ENCODE assay signal across 1 cellular context in genomic region chr12:102503056-102503681, GRCh38.
TF ChIP-seq lines count a peak whose summit lies in the region.

No MANE protein-coding gene starts in this region.

TF ChIP-seq in GM12878, 131 proteins besides CTCF, POLR2A, EP300 and RAD21 (continued from another document):
- TF ChIP-seq ZBTB33 (IDR thresholded peaks at IDR 0.05) (no peak), GATAD2B (conservative IDR thresholded peaks at IDR 0.05; ENCODE audit: low read depth) (0 out of 2 replicates have a peak, but pooled peaks have one; percentile 25), BCL11A (IDR thresholded peaks at IDR 0.05; ENCODE audit: low read depth, low read length) (peak; percentile 76; the same call in 1 of the 2 replicates), ZNF207 (IDR thresholded peaks at IDR 0.05; ENCODE audit: borderline replicate concordance) (0 out of 2 replicates have a peak, but pooled peaks have one; percentile 48), PKNOX1 (IDR thresholded peaks at IDR 0.05) (peak; percentile 82; the same call in 1 of the 2 replicates), SKIL (IDR thresholded peaks at IDR 0.05; ENCODE audit: low read depth, poor library complexity, severe bottlenecking) (peak; percentile 30), RBBP5 (conservative IDR thresholded peaks at IDR 0.05) (no peak), NR2F1 (conservative IDR thresholded peaks at IDR 0.05) (0 out of 2 replicates have a peak, but pooled peaks have one; percentile 19), FOS (IDR thresholded peaks at IDR 0.05; ENCODE audit: borderline replicate concordance, extremely low read depth, insufficient read length) (no peak), DPF2 (IDR thresholded peaks at IDR 0.05) (peak; percentile 71; the same call in 1 of the 2 replicates), BRCA1 (IDR thresholded peaks at IDR 0.05; ENCODE audit: low read depth, low read length) (no peak), USF1 (IDR thresholded peaks at IDR 0.05; ENCODE audit: borderline replicate concordance, extremely low read length, insufficient read depth, low read depth, low read length) (no peak), ZNF24 (IDR thresholded peaks at IDR 0.05) (peak; percentile 57), PBX3 (IDR thresholded peaks at IDR 0.05; ENCODE audit: insufficient replicate concordance, low read depth, low read length) (peak; percentile 54), SIX5 (IDR thresholded peaks at IDR 0.05; ENCODE audit: low read depth, low read length, severe bottlenecking) (no peak), MYC (IDR thresholded peaks at IDR 0.05; ENCODE audit: insufficient read depth, insufficient read length, insufficient replicate concordance, low read length, severe bottlenecking) (no peak), ATF7 (IDR thresholded peaks at IDR 0.05; ENCODE audit: low read depth) (peak; percentile 59), PAX8 (IDR thresholded peaks at IDR 0.05) (peak; percentile 19; the same call in 1 of the 2 replicates), HCFC1 (IDR thresholded peaks at IDR 0.05; ENCODE audit: low read length) (no peak), RELB (IDR thresholded peaks at IDR 0.05; ENCODE audit: low read depth) (peak; percentile 71), BMI1 (IDR thresholded peaks at IDR 0.05; ENCODE audit: borderline replicate concordance) (peak; percentile 40; the same call in 1 of the 2 replicates), ASH2L (IDR thresholded peaks at IDR 0.05; ENCODE audit: borderline replicate concordance, low read depth) (no peak), SMARCA5 (IDR thresholded peaks at IDR 0.05) (peak; percentile 32; the same call in 1 of the 2 replicates), TAF1 (IDR thresholded peaks at IDR 0.05; ENCODE audit: borderline replicate concordance, low read depth, low read length) (0 out of 2 replicates have a peak, but pooled peaks have one; percentile 38), IRF3 (IDR thresholded peaks at IDR 0.05) (no peak), JUNB (IDR thresholded peaks at IDR 0.05) (no peak), MTA2 (IDR thresholded peaks at IDR 0.05; ENCODE audit: low read depth) (peak; percentile 94), ZNF687 (IDR thresholded peaks at IDR 0.05) (peak; percentile 37; the same call in 1 of the 2 replicates), ZNF217 (IDR thresholded peaks at IDR 0.05) (0 out of 2 replicates have a peak, but pooled peaks have one; percentile 37), MEF2B (IDR thresholded peaks at IDR 0.05; ENCODE audit: partially characterized antibody, poor library complexity, severe bottlenecking) (peak; percentile 48), IKZF1 (conservative IDR thresholded peaks at IDR 0.05) (peak; percentile 72), ZNF592 (IDR thresholded peaks at IDR 0.05) (0 out of 2 replicates have a peak, but pooled peaks have one; percentile 5), SP1 (IDR thresholded peaks at IDR 0.05; ENCODE audit: low read depth, low read length) (no peak), MTA3 (IDR thresholded peaks at IDR 0.05; ENCODE audit: borderline replicate concordance, low read length) (no peak), RELA (IDR thresholded peaks at IDR 0.05; ENCODE audit: borderline replicate concordance, partially characterized antibody) (no peak), IRF4 (IDR thresholded peaks at IDR 0.05; ENCODE audit: low read depth, low read length) (0 out of 2 replicates have a peak, but pooled peaks have one; percentile 48), SPI1 (IDR thresholded peaks at IDR 0.05; ENCODE audit: borderline replicate concordance, insufficient read depth, low read depth, low read length) (peak; percentile 97), CHD1 (IDR thresholded peaks at IDR 0.05; ENCODE audit: low read depth, low read length) (no peak), YBX1 (IDR thresholded peaks at IDR 0.05) (no peak), NFIC (IDR thresholded peaks at IDR 0.05; ENCODE audit: low read depth, low read length) (peak; percentile 65), E2F4 (IDR thresholded peaks at IDR 0.05; ENCODE audit: low read depth, low read length) (no peak)
